12 cellular contexts compared by ENCODE assay signal in genomic region chr9:89635816-89636215, GRCh38. TPM values are rescaled to one million over a fixed set of nuclear protein-coding genes. Genes with fewer than 3 reads are reported as not detected.
DNase-seq lines count a peak whose midpoint lies in the region; ATAC-seq and TF ChIP-seq lines count a peak whose summit lies in the region.
"Had no signal": no experiment of that assay in that cellular context is flagged by ENCODE, and none has a peak within 500 bp of the region (broad histone marks: within the 10 kb centered on the region; RNA-seq: fewer than 3 reads in every experiment).

No MANE protein-coding gene starts in this region.

- no peak overlapping the region for H3K4me3 Mint-ChIP-seq in natural killer cell
- H3K4me3 Mint-ChIP-seq: activated B cell treated with CpG ODN at 0.5 μM for 24 hours; activated naive CD4-positive, alpha-beta T cell treated with anti-CD3 and anti-CD28 coated beads for 36 hours; central memory CD8-positive, alpha-beta T cell had no signal

- H3K27ac ChIP-seq in SJCRH30 (no peak overlapping the region), mesenchymal stem cell (ENCODE audit: low read length, poor library complexity, severe bottlenecking) (no peak overlapping the region)

- H3K18ac ChIP-seq in mesenchymal stem cell (ENCODE audit: low read depth in 1 of 2, low read length in 2 of 2): no peak overlapping the region

- no peak overlapping the region for H3K9ac ChIP-seq in mesenchymal stem cell (ENCODE audit: low read length)

- no peak overlapping the region for H3K27ac Mint-ChIP-seq in natural killer cell
- H3K27ac Mint-ChIP-seq: activated B cell treated with CpG ODN at 0.5 μM for 24 hours; activated naive CD4-positive, alpha-beta T cell treated with anti-CD3 and anti-CD28 coated beads for 36 hours had no signal

- no peak overlapping the region for H3K4me2 ChIP-seq in mesenchymal stem cell (ENCODE audit: low read length, poor library complexity, severe bottlenecking)

- no peaks in the 10 kb centered on the region for H3K79me1 ChIP-seq in mesenchymal stem cell (replicated peaks; ENCODE audit: low read length, poor library complexity, severe bottlenecking)

- H2BK5ac ChIP-seq in mesenchymal stem cell (ENCODE audit: low read depth, low read length, poor library complexity, severe bottlenecking): no peak overlapping the region

- no peak overlapping the region for H3K23ac ChIP-seq in mesenchymal stem cell (ENCODE audit: low read length in 2 of 2)

- no peak overlapping the region for H3K14ac ChIP-seq in mesenchymal stem cell (ENCODE audit: low read length in 2 of 2)

- peaks cover 5 to 7% of the 10 kb centered on the region in 2 donors for H3K27me3 Mint-ChIP-seq in natural killer cell (ENCODE audit: low read depth in 2 of 2)
- H3K27me3 Mint-ChIP-seq: activated B cell treated with CpG ODN at 0.5 μM for 24 hours had no signal

- intact Hi-C loops in natural killer cell (cut with micrococcal nuclease): no loop called here

- no peak overlapping the region for H4K91ac ChIP-seq in mesenchymal stem cell (ENCODE audit: low read length)

- H2BK15ac ChIP-seq in mesenchymal stem cell (ENCODE audit: low read depth, poor library complexity, severe bottlenecking): no peak overlapping the region

- H3K9me3 ChIP-seq in SJCRH30 (replicated peaks): no peaks in the 10 kb centered on the region
- no peaks in the 10 kb centered on the region for H3K9me3 ChIP-seq in mesenchymal stem cell (ENCODE audit: control insufficient read depth, low read length)

- H3K36me3 ChIP-seq in SJCRH30: no peaks in the 10 kb centered on the region
- H3K36me3 ChIP-seq in mesenchymal stem cell (ENCODE audit: control insufficient read depth in 1 of 2, insufficient read depth in 2 of 2, low read depth in 1 of 2, low read length in 2 of 2): no peaks in the 10 kb centered on the region

- no peak overlapping the region for H2BK120ac ChIP-seq in mesenchymal stem cell (ENCODE audit: low read depth, low read length)

- H3K4me1 Mint-ChIP-seq in natural killer cell: no peaks in the 10 kb centered on the region
- H3K4me1 Mint-ChIP-seq: activated B cell treated with CpG ODN at 0.5 μM for 24 hours; central memory CD8-positive, alpha-beta T cell had no signal

- H3K4me1 ChIP-seq in SJCRH30 (peaks cover 26% of the 10 kb centered on the region), mesenchymal stem cell (ENCODE audit: control insufficient read depth, insufficient read depth, low read depth, low read length) (peaks cover 11% of the 10 kb centered on the region)

- no peak overlapping the region for H2AK5ac ChIP-seq in mesenchymal stem cell (ENCODE audit: low read length, severe bottlenecking)

- DNase-seq in COR-L47 (lab: John Stamatoyannopoulos, UW): peak; percentile 62
- peak; percentile 39 for DNase-seq in NCI-H1105 (lab: John Stamatoyannopoulos, UW)
- peak; percentile 43 to 59 for DNase-seq in SJCRH30
- peak; percentile 11 for DNase-seq in mesenchymal stem cell
- DNase-seq in stimulated activated naive CD4-positive, alpha-beta T cell treated with Interleukin-2 at 50 U/mL for 16 hours (lab: John Stamatoyannopoulos, UW): no peak
- DNase-seq in hippocampal formation (lab: John Stamatoyannopoulos, UW): no peak
- no peak for DNase-seq in natural killer cell
- DNase-seq: activated B cell treated with CpG ODN at 0.5 μM for 24 hours; activated CD8-positive, alpha-beta memory T cell treated with anti-CD3 and anti-CD28 coated beads, Interleukin-2, amount 50 U/mL, for 48 hours; activated naive CD4-positive, alpha-beta T cell treated with anti-CD3 and anti-CD28 coated beads for 36 hours had no signal

- H2BK12ac ChIP-seq in mesenchymal stem cell (ENCODE audit: low read length in 2 of 2): no peak overlapping the region

- H3K27me3 ChIP-seq in SJCRH30 (no peaks in the 10 kb centered on the region), mesenchymal stem cell (ENCODE audit: control insufficient read depth in 1 of 2, insufficient read depth in 1 of 2, low read length in 2 of 2) (peaks cover 7 to 57% of the 10 kb centered on the region in 2 experiments)

- H3K9me3 Mint-ChIP-seq in natural killer cell: no peaks in the 10 kb centered on the region
- H3K9me3 Mint-ChIP-seq: activated B cell treated with CpG ODN at 0.5 μM for 24 hours; activated naive CD4-positive, alpha-beta T cell treated with anti-CD3 and anti-CD28 coated beads for 36 hours; central memory CD8-positive, alpha-beta T cell had no signal

- H2AFZ ChIP-seq in mesenchymal stem cell (ENCODE audit: low read depth, low read length): no peak overlapping the region

- H3K4ac ChIP-seq in mesenchymal stem cell (ENCODE audit: low read depth in 1 of 2, low read length in 2 of 2): no peak overlapping the region

- no peaks in the 10 kb centered on the region for H3K36me3 Mint-ChIP-seq in natural killer cell

- H4K8ac ChIP-seq in mesenchymal stem cell (ENCODE audit: low read length): no peak overlapping the region

- H3K4me3 ChIP-seq in SJCRH30 (no peak overlapping the region), mesenchymal stem cell (ENCODE audit: insufficient read depth in 1 of 2, low read depth in 1 of 2, low read length in 2 of 2) (no peak overlapping the region)

- WGBS in mesenchymal stem cell: 81% methylated on average over 5 of the region's 5 CpGs

- ATAC-seq in GM18519 (IDR thresholded peaks at IDR 0.05; ENCODE audit: low FRiP score, unreplicated experiment): no peak
- no peak for ATAC-seq in natural killer cell

- no peak for TF ChIP-seq CTCF in natural killer cell (IDR thresholded peaks at IDR 0.05)

RNA-seq across cellular contexts. Expression of gene GADD45G, which starts 31.0 kb away (rescaled TPM):
- total RNA-seq in SJCRH30 (2014; rRNA removed; shearing (Covaris generic)): 23.2 and 23.5 TPM in 2 replicates
- polyA plus RNA-seq in mesenchymal stem cell (2013, experiment 1 of 2): 5.9 TPM
- polyA plus RNA-seq in mesenchymal stem cell (2013, experiment 2 of 2): 5.1 TPM
- total RNA-seq in natural killer cell: 1 to 10 TPM; 2.6 to 3.2 (median 2.8) TPM

Comparison
In these comparisons a context has a peak if more than half of its experiments do, and no peak if none do; other contexts are left out.
1. DNase-seq: peak in COR-L47 (single experiment), NCI-H1105 (single experiment), SJCRH30 (2 of 2) and mesenchymal stem cell (single experiment); none in stimulated activated naive CD4-positive, alpha-beta T cell treated with Interleukin-2 at 50 U/mL for 16 hours (single experiment), hippocampal formation (0 of 2) and natural killer cell (single experiment).